Comparison of ENCODE assay signal across 8 cellular contexts in genomic region chr19:1082165-1082927, GRCh38. TPM values are rescaled to one million over a fixed set of nuclear protein-coding genes. Genes with fewer than 3 reads are reported as not detected.
A peak's percentile ranks its signal among the peaks of the same experiment; 100 is the strongest.
DNase-seq lines count a peak whose midpoint lies in the region; ATAC-seq and TF ChIP-seq lines count a peak whose summit lies in the region.

No MANE protein-coding gene starts in this region.

- no peak overlapping the region for H3K27ac Mint-ChIP-seq in activated CD8-positive, alpha-beta T cell treated with anti-CD3 and anti-CD28 coated beads for 36 hours
- H3K27ac Mint-ChIP-seq in osteocyte (ENCODE audit: unreplicated experiment) = no peak overlapping the region

- peaks cover 63% of the 10 kb centered on the region for H3K36me3 Mint-ChIP-seq in activated CD8-positive, alpha-beta T cell treated with anti-CD3 and anti-CD28 coated beads for 36 hours (ENCODE audit: low read depth)
- H3K36me3 Mint-ChIP-seq in osteocyte (ENCODE audit: unreplicated experiment) = no peaks in the 10 kb centered on the region

- DNase-seq in NCI-H526 (lab: John Stamatoyannopoulos, UW) (peak; percentile 80 to 94), epithelial cell of esophagus (ENCODE audit: low read depth) (peak; percentile 98), osteocyte (ENCODE audit: extremely low spot score, unreplicated experiment) (no peak)
- DNase-seq in activated CD8-positive, alpha-beta T cell treated with anti-CD3 and anti-CD28 coated beads for 36 hours = peak; percentile 94

- no peaks in the 10 kb centered on the region for H3K27me3 Mint-ChIP-seq in activated CD8-positive, alpha-beta T cell treated with anti-CD3 and anti-CD28 coated beads for 36 hours
- H3K27me3 Mint-ChIP-seq in osteocyte (ENCODE audit: unreplicated experiment) = no peaks in the 10 kb centered on the region

- no peak for TF ChIP-seq CTCF in activated CD8-positive, alpha-beta T cell treated with anti-CD3 and anti-CD28 coated beads for 36 hours (IDR thresholded peaks at IDR 0.05)
- TF ChIP-seq CTCF in epithelial cell of esophagus (IDR thresholded peaks at IDR 0.05; ENCODE audit: insufficient read depth, low read depth, low read length, missing control alignments) (no peak), osteocyte (IDR thresholded peaks at IDR 0.05) (no peak)

- intact Hi-C loops in activated CD8-positive, alpha-beta T cell treated with anti-CD3 and anti-CD28 coated beads for 36 hours (cut with micrococcal nuclease) = no loop called here

- peak overlapping the region; percentile 50 for H3K4me3 ChIP-seq in epithelial cell of esophagus (ENCODE audit: low read length)

- POLR2A ChIA-PET in activated CD8-positive, alpha-beta T cell treated with anti-CD3 and anti-CD28 coated beads for 36 hours (lab: Charles Lee) = interaction anchor here (0.6 to 10.0 kb wide), 14 partner anchors 8 to 402 kb away, joined by 3 to 72 read pairs (median 3); partner anchors contain the start of genes CIRBP, POLR2E and RNU6-2

- ATAC-seq in GM21515 (IDR thresholded peaks at IDR 0.05; ENCODE audit: unreplicated experiment) (peak; percentile 42), GM21825 (IDR thresholded peaks at IDR 0.05; ENCODE audit: unreplicated experiment) (no peak), HG02981 (IDR thresholded peaks at IDR 0.05; ENCODE audit: unreplicated experiment) (no peak), GM18520 (IDR thresholded peaks at IDR 0.05; ENCODE audit: unreplicated experiment) (no peak)
- ATAC-seq in activated CD8-positive, alpha-beta T cell treated with anti-CD3 and anti-CD28 coated beads for 36 hours = peak; percentile 77

- CTCF ChIA-PET in activated CD8-positive, alpha-beta T cell treated with anti-CD3 and anti-CD28 coated beads for 36 hours (lab: Charles Lee) = interaction anchor here (0.7 to 3.9 kb wide), 2 partner anchors 16 to 184 kb away, joined by 4 to 22 read pairs; partner anchors contain the start of gene ARHGAP45

- H3K4me1 Mint-ChIP-seq in activated CD8-positive, alpha-beta T cell treated with anti-CD3 and anti-CD28 coated beads for 36 hours (ENCODE audit: low read depth) = peaks cover 53% of the 10 kb centered on the region
- H3K4me1 Mint-ChIP-seq in osteocyte (ENCODE audit: unreplicated experiment) = peaks cover 10% of the 10 kb centered on the region

- no peaks in the 10 kb centered on the region for H3K9me3 Mint-ChIP-seq in activated CD8-positive, alpha-beta T cell treated with anti-CD3 and anti-CD28 coated beads for 36 hours
- no peaks in the 10 kb centered on the region for H3K9me3 Mint-ChIP-seq in osteocyte (ENCODE audit: unreplicated experiment)

- H3K4me3 Mint-ChIP-seq in activated CD8-positive, alpha-beta T cell treated with anti-CD3 and anti-CD28 coated beads for 36 hours = no peak overlapping the region
- peak overlapping the region; percentile 69 for H3K4me3 Mint-ChIP-seq in osteocyte (ENCODE audit: unreplicated experiment)

RNA-seq across cellular contexts. Expression of gene POLR2E, which starts 12.8 kb away (rescaled TPM):
- total RNA-seq in activated CD8-positive, alpha-beta T cell treated with anti-CD3 and anti-CD28 coated beads for 36 hours = 100 to 1,000 TPM; 271 to 282 TPM
- total RNA-seq in osteocyte = 156 and 168 TPM in 2 replicates

RNA-seq across cellular contexts. Expression of gene ARHGAP45, which starts 15.4 kb away (rescaled TPM):
- 100 to 1,000 TPM; 136 to 150 TPM for total RNA-seq in activated CD8-positive, alpha-beta T cell treated with anti-CD3 and anti-CD28 coated beads for 36 hours
- total RNA-seq in osteocyte = 0.67 and 0.99 TPM in 2 replicates

RNA-seq across cellular contexts. Expression of gene GPX4, which starts 21.4 kb away (rescaled TPM):
- 100 to 1,000 TPM; 224 to 232 TPM for total RNA-seq in activated CD8-positive, alpha-beta T cell treated with anti-CD3 and anti-CD28 coated beads for 36 hours
- total RNA-seq in osteocyte = 349 and 354 TPM in 2 replicates

RNA-seq across cellular contexts. Expression of gene ABCA7, which starts 42.4 kb away (rescaled TPM):
- 10 to 100 TPM; 14.0 to 14.6 TPM for total RNA-seq in activated CD8-positive, alpha-beta T cell treated with anti-CD3 and anti-CD28 coated beads for 36 hours
- 16.7 and 17.8 TPM in 2 replicates for total RNA-seq in osteocyte

RNA-seq across cellular contexts. Expression of gene CNN2, which starts 55.9 kb away (rescaled TPM):
- 10 to 100 TPM; 97.4 to 98.3 TPM for total RNA-seq in activated CD8-positive, alpha-beta T cell treated with anti-CD3 and anti-CD28 coated beads for 36 hours
- 318 and 327 TPM in 2 replicates for total RNA-seq in osteocyte

Comparison
In these comparisons a context has a peak if more than half of its experiments do, and no peak if none do; other contexts are left out.
1. ATAC-seq: peak in GM21515 (single experiment) and activated CD8-positive, alpha-beta T cell treated with anti-CD3 and anti-CD28 coated beads for 36 hours (single experiment); none in GM21825 (single experiment), HG02981 (single experiment) and GM18520 (single experiment).
2. RNA of gene ARHGAP45, which starts 15.4 kb away (total RNA-seq): 136 to 150 TPM in activated CD8-positive, alpha-beta T cell treated with anti-CD3 and anti-CD28 coated beads for 36 hours; 0.67 to 0.99 TPM in osteocyte; every median in the first group is over 10 times any median in the second.